ENCODE assay signal across 19 cellular contexts in the genomic region with DNA sequence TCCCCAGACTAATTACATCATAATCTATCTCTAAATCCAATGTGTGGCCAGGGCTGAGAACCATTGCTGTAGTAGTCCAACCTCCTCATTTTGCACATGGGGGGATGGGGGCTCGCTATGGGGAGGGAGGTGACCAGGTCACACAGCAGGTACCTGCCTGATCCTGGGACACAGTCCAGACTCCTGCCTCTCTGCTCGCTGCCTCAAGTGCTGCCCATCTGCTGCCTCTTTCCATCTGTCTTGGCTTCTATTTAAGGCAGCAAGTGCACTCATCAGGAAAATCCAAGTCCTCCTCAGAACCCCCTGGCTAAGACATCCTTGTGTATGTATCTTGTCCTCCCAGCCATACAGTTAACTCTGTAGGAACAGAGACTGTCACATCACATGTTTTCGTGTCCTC. TPM values are rescaled to one million over a fixed set of nuclear protein-coding genes. Genes with fewer than 3 reads are reported as not detected.
"Had no signal": no experiment of that assay in that cellular context is flagged by ENCODE, and none has a peak within 500 bp of the region (broad histone marks: within the 10 kb centered on the region; RNA-seq: fewer than 3 reads in every experiment).

No MANE protein-coding gene starts in this region.

- H3K4me3 ChIP-seq: esophagus muscularis mucosa, gastrocnemius medialis, left ventricle myocardium inferior, lower lobe of right lung, psoas muscle, right lobe of liver had no signal

- H2AFZ ChIP-seq: parathyroid adenoma had no signal

- H3K9me3 ChIP-seq: esophagus muscularis mucosa, gastrocnemius medialis, left ventricle myocardium inferior, lower lobe of right lung, psoas muscle, right lobe of liver had no signal

- ATAC-seq: effector memory CD8-positive, alpha-beta T cell; gastrocnemius medialis; left cardiac atrium; lower lobe of right lung; psoas muscle; right lobe of liver had no signal

- H3K9ac ChIP-seq: parathyroid adenoma had no signal

- DNase-seq: effector memory CD8-positive, alpha-beta T cell; gastrocnemius medialis; immature natural killer cell; left cardiac atrium; left ventricle myocardium inferior; lower lobe of right lung; psoas muscle; retina; right lobe of liver; stimulated activated CD4-positive, alpha-beta T cell treated with anti-CD3 and anti-CD28 coated beads, Interleukin-2, amount 100 ng/mL, for 24 hours; stimulated activated naive CD4-positive, alpha-beta T cell treated with Interleukin-2 at 50 U/mL for 16 hours had no signal

- H3K36me3 ChIP-seq: esophagus muscularis mucosa, gastrocnemius medialis, left ventricle myocardium inferior, lower lobe of right lung, right lobe of liver had no signal

- FAIRE-seq: colon, keratinocyte, urothelium cell line had no signal

- H3K27ac ChIP-seq: epithelial cell of prostate, esophagus muscularis mucosa, gastrocnemius medialis, left ventricle myocardium inferior, lower lobe of right lung, parathyroid adenoma, psoas muscle, right lobe of liver had no signal

- H3K4me1 ChIP-seq: esophagus muscularis mucosa, gastrocnemius medialis, left ventricle myocardium inferior, lower lobe of right lung, parathyroid adenoma, psoas muscle, right lobe of liver had no signal

- H3K27me3 ChIP-seq: gastrocnemius medialis, right lobe of liver had no signal

RNA-seq across cellular contexts. Expression of gene FRRS1L, which starts 57.7 kb away (rescaled TPM):
- total RNA-seq: fibroblast of villous mesenchyme, myocyte, right lobe of liver had no signal
- polyA plus RNA-seq: immature natural killer cell, keratinocyte had no signal
